ENCODE assay signal across 8 cellular contexts in the genomic region with DNA sequence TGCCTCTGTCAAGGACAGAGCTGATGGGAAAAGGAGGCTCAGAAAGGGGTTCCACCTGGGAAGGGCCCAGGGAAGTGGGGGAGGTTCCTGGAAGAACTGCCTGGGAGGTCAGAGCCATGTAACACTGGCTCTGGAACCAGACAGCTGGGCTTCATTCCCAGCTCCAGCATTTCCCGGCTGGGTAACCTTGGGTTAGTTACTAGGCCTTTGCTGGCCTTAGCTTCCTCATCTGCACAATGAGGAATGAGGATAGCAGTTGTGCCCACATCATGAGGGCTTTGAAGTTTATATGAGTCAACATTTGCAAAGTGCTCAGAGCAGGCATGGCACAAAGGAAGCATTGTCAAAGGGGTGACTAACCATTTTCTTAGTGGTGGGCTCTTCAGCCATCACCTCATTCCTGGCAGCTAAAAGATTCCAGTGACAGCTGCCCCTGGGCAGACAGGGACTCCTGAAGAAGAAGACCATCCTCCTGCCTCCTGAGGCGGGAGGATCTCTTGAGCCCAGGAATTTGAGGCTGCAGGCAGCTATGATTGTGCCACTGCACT. TPM values are rescaled to one million over a fixed set of nuclear protein-coding genes. Genes with fewer than 3 reads are reported as not detected.
A peak's percentile ranks its signal among the peaks of the same experiment; 100 is the strongest.
DNase-seq lines count a peak whose midpoint lies in the region; ATAC-seq and TF ChIP-seq lines count a peak whose summit lies in the region.

No MANE protein-coding gene starts in this region.

- H3K27me3 ChIP-seq in right lobe of liver (no peaks in the 10 kb centered on the region), upper lobe of right lung (no peaks in the 10 kb centered on the region)

- no peak overlapping the region for H3K4me3 ChIP-seq in right lobe of liver
- no peak overlapping the region for H3K4me3 ChIP-seq in upper lobe of right lung

- intact Hi-C loops in right lobe of liver (cut with DNase I) (no loop called here), upper lobe of right lung (cut with DNase I) (no loop called here)

- CTCF ChIA-PET in activated naive CD4-positive, alpha-beta T cell treated with anti-CD3 and anti-CD28 coated beads, Interleukin-2, amount 10 ng/mL, durations not matched to agents 7 days and 5 days (lab: Charles Lee) = interaction anchor here (1.4 kb wide), 2 partner anchors 14 to 16 kb away, joined by 4 to 10 read pairs; no protein-coding TSS in a partner anchor

- peak in 1 of 4 donors; percentile 20 for ATAC-seq in right lobe of liver
- ATAC-seq in upper lobe of right lung = no peak
- ATAC-seq in GM21526 (IDR thresholded peaks at IDR 0.05; ENCODE audit: low FRiP score, unreplicated experiment) = no peak
- ATAC-seq in GM18517 (IDR thresholded peaks at IDR 0.05; ENCODE audit: unreplicated experiment) = no peak

- H3K9me3 Mint-ChIP-seq in activated naive CD4-positive, alpha-beta T cell treated with anti-CD3 and anti-CD28 coated beads, Interleukin-2, amount 10 ng/mL, durations not matched to agents 7 days and 5 days = no peaks in the 10 kb centered on the region
- no peaks in the 10 kb centered on the region for H3K9me3 Mint-ChIP-seq in activated naive CD8-positive, alpha-beta T cell (ENCODE audit: low read depth)

- no peaks in the 10 kb centered on the region for H3K9me3 ChIP-seq in right lobe of liver
- no peaks in the 10 kb centered on the region for H3K9me3 ChIP-seq in upper lobe of right lung

- H3K4me1 ChIP-seq in right lobe of liver (peaks cover 0 to 35% (median 11%) of the 10 kb centered on the region in 4 donors), upper lobe of right lung (peaks cover 28% of the 10 kb centered on the region)

- TF ChIP-seq POLR2A in right lobe of liver (IDR thresholded peaks at IDR 0.05) = no peak

- peaks cover 0 to 18% (median 11%) of the 10 kb centered on the region in 4 donors for H3K36me3 ChIP-seq in right lobe of liver
- H3K36me3 ChIP-seq in upper lobe of right lung = peaks cover 16% of the 10 kb centered on the region

- TF ChIP-seq CTCF in right lobe of liver (IDR thresholded peaks at IDR 0.05) (no peak), upper lobe of right lung (IDR thresholded peaks at IDR 0.05) (no peak)

- no peaks in the 10 kb centered on the region for H3K27me3 Mint-ChIP-seq in activated naive CD4-positive, alpha-beta T cell treated with anti-CD3 and anti-CD28 coated beads, Interleukin-2, amount 10 ng/mL, durations not matched to agents 7 days and 5 days
- no peaks in the 10 kb centered on the region for H3K27me3 Mint-ChIP-seq in activated naive CD8-positive, alpha-beta T cell

- no peak for DNase-seq in activated naive CD4-positive, alpha-beta T cell treated with anti-CD3 and anti-CD28 coated beads, Interleukin-2, amount 10 ng/mL, durations not matched to agents 7 days and 5 days
- no peak for DNase-seq in activated naive CD4-positive, alpha-beta T cell (lab: John Stamatoyannopoulos, UW)
- DNase-seq in right lobe of liver = peak; percentile 71 to 79 (median 73)
- no peak for DNase-seq in upper lobe of right lung
- DNase-seq in NCI-H187 (lab: John Stamatoyannopoulos, UW) = no peak

- H3K36me3 Mint-ChIP-seq in activated naive CD4-positive, alpha-beta T cell treated with anti-CD3 and anti-CD28 coated beads, Interleukin-2, amount 10 ng/mL, durations not matched to agents 7 days and 5 days = peaks cover 28% of the 10 kb centered on the region
- peaks cover 13% of the 10 kb centered on the region for H3K36me3 Mint-ChIP-seq in activated naive CD8-positive, alpha-beta T cell

- H3K27ac Mint-ChIP-seq in activated naive CD4-positive, alpha-beta T cell treated with anti-CD3 and anti-CD28 coated beads, Interleukin-2, amount 10 ng/mL, durations not matched to agents 7 days and 5 days = peak overlapping the region; percentile 97
- peak overlapping the region; percentile 95 for H3K27ac Mint-ChIP-seq in activated naive CD8-positive, alpha-beta T cell

- WGBS in right lobe of liver (ENCODE audit: insufficient coverage, low coverage, low lambda C conversion rate, missing lambda C conversion rate) = 50% methylated on average over 2 of the region's 2 CpGs

- H3K27ac ChIP-seq in right lobe of liver (peak overlapping the region; percentile 92 to 98 (median 96)), upper lobe of right lung (peak overlapping the region; percentile 95)

- peaks cover 72% of the 10 kb centered on the region for H3K4me1 Mint-ChIP-seq in activated naive CD4-positive, alpha-beta T cell treated with anti-CD3 and anti-CD28 coated beads, Interleukin-2, amount 10 ng/mL, durations not matched to agents 7 days and 5 days
- peaks cover 60% of the 10 kb centered on the region for H3K4me1 Mint-ChIP-seq in activated naive CD8-positive, alpha-beta T cell (ENCODE audit: low read depth)

- peak overlapping the region; percentile 45 for H3K4me3 Mint-ChIP-seq in activated naive CD4-positive, alpha-beta T cell treated with anti-CD3 and anti-CD28 coated beads, Interleukin-2, amount 10 ng/mL, durations not matched to agents 7 days and 5 days
- peak overlapping the region; percentile 73 for H3K4me3 Mint-ChIP-seq in activated naive CD8-positive, alpha-beta T cell

RNA-seq across cellular contexts. Expression of a gene that starts 1.7 kb away (rescaled TPM):
- total RNA-seq in right lobe of liver (10 to 100 TPM; 35.7 to 76.8 (median 52.1) TPM), upper lobe of right lung (99.7 TPM)

RNA-seq across cellular contexts. Expression of a gene that starts 9.5 kb away (rescaled TPM):
- total RNA-seq in right lobe of liver (10 to 100 TPM; 37.9 to 99.0 (median 77.0) TPM), upper lobe of right lung (123 TPM)

RNA-seq across cellular contexts. Expression of a gene that starts 24.0 kb away (rescaled TPM):
- total RNA-seq in right lobe of liver = 10 to 100 TPM; 25.2 to 63.5 (median 29.8) TPM
- 97.7 TPM for total RNA-seq in upper lobe of right lung

RNA-seq across cellular contexts. Expression of a gene that starts 44.8 kb away (rescaled TPM):
- total RNA-seq in right lobe of liver = under 1 TPM in 4 of 6 experiments, not detected in 2; 0.16 to 0.32 (median 0.29) TPM
- 2.5 TPM for total RNA-seq in upper lobe of right lung

RNA-seq across cellular contexts. Expression of a gene that starts 51.9 kb away (rescaled TPM):
- total RNA-seq in right lobe of liver (100 to 1,000 TPM in 4 of 6 experiments, 10 to 100 TPM in 2; 81.7 to 275 (median 112) TPM), upper lobe of right lung (113 TPM)

Comparison
In these comparisons a context has a peak if more than half of its experiments do, and no peak if none do; other contexts are left out.
1. DNase-seq: peak in right lobe of liver (3 of 3); none in activated naive CD4-positive, alpha-beta T cell treated with anti-CD3 and anti-CD28 coated beads, Interleukin-2, amount 10 ng/mL, durations not matched to agents 7 days and 5 days (single experiment), activated naive CD4-positive, alpha-beta T cell (0 of 4), upper lobe of right lung (single experiment) and NCI-H187 (0 of 2).